12 cellular contexts compared by ENCODE assay signal in genomic region chr1:6420594-6421042, GRCh38. TPM values are rescaled to one million over a fixed set of nuclear protein-coding genes. Genes with fewer than 3 reads are reported as not detected.
A peak's percentile ranks its signal among the peaks of the same experiment; 100 is the strongest.
DNase-seq lines count a peak whose midpoint lies in the region; ATAC-seq and TF ChIP-seq lines count a peak whose summit lies in the region.
"Had no signal": no experiment of that assay in that cellular context is flagged by ENCODE, and none has a peak within 500 bp of the region (broad histone marks: within the 10 kb centered on the region; RNA-seq: fewer than 3 reads in every experiment).

No MANE protein-coding gene starts in this region.

- intact Hi-C loops in A673 (cut with micrococcal nuclease; ENCODE audit: unreplicated experiment): no loop called here
- intact Hi-C loops in IMR-90 (cut with micrococcal nuclease): no loop called here
- intact Hi-C loops in colonic mucosa (cut with DNase I): no loop called here
- intact Hi-C loops in lower lobe of right lung (cut with DNase I): no loop called here
- intact Hi-C loops in adrenal gland (cut with DNase I): no loop called here

- H2AK5ac ChIP-seq in IMR-90 (ENCODE audit: low read depth, low read length): no peak overlapping the region

- 2% methylated on average over 23 of the region's 35 CpGs; no CpG with 5 or more reads in 1 of the 2 experiments for WGBS in IMR-90 (ENCODE audit: extremely low coverage in 2 of 2, insufficient read length in 1 of 2), 2 experiments
- 12 to 40% (median 14%) methylated on average over 5 to 35 of the region's 35 CpGs for WGBS in adrenal gland, 4 donors

- dilution Hi-C loops in IMR-90 (cut with HindIII; ENCODE audit: low sequenced_read_pairs, unreplicated experiment): no loop called here

- BruUV-seq in A673 (replicated peaks; lab: Mats Ljungman, UMichigan) (no TSS peak), IMR-90 (replicated peaks; lab: Mats Ljungman, UMichigan) (no TSS peak)

- no peak overlapping the region for H4K91ac ChIP-seq in IMR-90 (ENCODE audit: insufficient read depth, low read depth, low read length)

- H3K23ac ChIP-seq in IMR-90 (ENCODE audit: low read depth, low read length): no peak overlapping the region

- H3K4me3 ChIP-seq in A673 (ENCODE audit: low read depth, low read length, poor library complexity, severe bottlenecking) (peak overlapping the region; percentile 21), IMR-90 (ENCODE audit: insufficient read depth, low read depth, low read length) (no peak overlapping the region), colonic mucosa (peak overlapping the region; percentile 50), lower lobe of right lung (peak overlapping the region; percentile 50), adrenal gland (no peak overlapping the region)
- H3K4me3 ChIP-seq: lung had no signal

- no peaks in the 10 kb centered on the region for H3K9me3 ChIP-seq in A673 (ENCODE audit: low read depth, low read length, poor library complexity, severe bottlenecking)
- no peaks in the 10 kb centered on the region for H3K9me3 ChIP-seq in IMR-90 (ENCODE audit: control insufficient read depth, insufficient read depth, low read length)
- no peaks in the 10 kb centered on the region for H3K9me3 ChIP-seq in colonic mucosa
- no peaks in the 10 kb centered on the region for H3K9me3 ChIP-seq in lower lobe of right lung
- no peaks in the 10 kb centered on the region for H3K9me3 ChIP-seq in adrenal gland (replicated peaks in 1 of 3)
- H3K9me3 ChIP-seq: BE2C had no signal

- H3K27ac ChIP-seq in A673 (ENCODE audit: low read depth, low read length, poor library complexity, severe bottlenecking): no peak overlapping the region
- no peak overlapping the region for H3K27ac ChIP-seq in IMR-90 (ENCODE audit: insufficient read depth, low read length)
- peak overlapping the region; percentile 37 for H3K27ac ChIP-seq in colonic mucosa
- no peak overlapping the region for H3K27ac ChIP-seq in lower lobe of right lung
- no peak overlapping the region for H3K27ac ChIP-seq in adrenal gland

- no peak overlapping the region for H4K5ac ChIP-seq in IMR-90 (ENCODE audit: low read depth, low read length)

- ATAC-seq in IMR-90 (ENCODE audit: low read depth): no peak
- no peak for ATAC-seq in lower lobe of right lung
- ATAC-seq: stimulated activated naive B cell treated with anti-CD40 and anti-IgM and Interleukin-4, amounts not matched to agents 10 μg/mL and 1 μg/mL and 100 μg/mL, for 72 hours had no signal

- H2BK15ac ChIP-seq in IMR-90 (ENCODE audit: low read depth, low read length): no peak overlapping the region

- no peak overlapping the region for H2BK5ac ChIP-seq in IMR-90 (ENCODE audit: low read depth, low read length, poor library complexity, severe bottlenecking)

- H3K9me1 ChIP-seq in IMR-90 (ENCODE audit: insufficient read depth, low read length): no peaks in the 10 kb centered on the region

- TF ChIP-seq CTCF in A673 (conservative IDR thresholded peaks at IDR 0.05; ENCODE audit: low read depth, low read length): no peak
- no peak for TF ChIP-seq CTCF in IMR-90 (conservative IDR thresholded peaks at IDR 0.05; ENCODE audit: low read depth, low read length)
- TF ChIP-seq CTCF in colonic mucosa (IDR thresholded peaks at IDR 0.05): no peak
- no peak for TF ChIP-seq CTCF in lower lobe of right lung (IDR thresholded peaks at IDR 0.05)
- TF ChIP-seq CTCF in adrenal gland (IDR thresholded peaks at IDR 0.05): no peak

- no peak overlapping the region for H3K18ac ChIP-seq in IMR-90 (ENCODE audit: low read depth, low read length)

- no peaks in the 10 kb centered on the region for H3K36me3 ChIP-seq in A673 (ENCODE audit: insufficient read depth, low read length, poor library complexity, severe bottlenecking)
- H3K36me3 ChIP-seq in IMR-90 (ENCODE audit: control insufficient read depth, insufficient read depth, low read length): no peaks in the 10 kb centered on the region
- no peaks in the 10 kb centered on the region for H3K36me3 ChIP-seq in colonic mucosa
- no peaks in the 10 kb centered on the region for H3K36me3 ChIP-seq in lower lobe of right lung
- H3K36me3 ChIP-seq in adrenal gland (replicated peaks in 1 of 2): no peaks in the 10 kb centered on the region
- H3K36me3 ChIP-seq: BE2C had no signal

- in situ Hi-C loops in IMR-90 (cut with MboI; ENCODE audit: low sequenced_read_pairs): no loop called here

- peak overlapping the region; percentile 14 for H2AFZ ChIP-seq in IMR-90 (replicated peaks; ENCODE audit: low read length, poor library complexity)

- no peak overlapping the region for H3K14ac ChIP-seq in IMR-90 (replicated peaks; ENCODE audit: low read depth, low read length)

- no peaks in the 10 kb centered on the region for H3K79me1 ChIP-seq in IMR-90 (ENCODE audit: low read depth in 1 of 2, low read length in 2 of 2)

- no peak overlapping the region for H3K4ac ChIP-seq in IMR-90 (ENCODE audit: low read depth, low read length)

- POLR2A ChIA-PET in A673 (lab: Charles Lee; ENCODE audit: low non-redundant PET): interaction anchor here (0.6 kb wide), 1 partner anchor 238 kb away, joined by 3 read pairs; no protein-coding TSS in a partner anchor
- POLR2A ChIA-PET in IMR-90 (lab: Charles Lee; ENCODE audit: unreplicated experiment): no interaction called here

- H3K56ac ChIP-seq in IMR-90 (ENCODE audit: extremely low read depth, insufficient read depth, low read length): no peak overlapping the region

- no peak for TF ChIP-seq POLR2A in IMR-90 (IDR thresholded peaks at IDR 0.05; ENCODE audit: low read depth, low read length)
- no peak for TF ChIP-seq POLR2A in adrenal gland (IDR thresholded peaks at IDR 0.05)

- no peak overlapping the region for H2BK120ac ChIP-seq in IMR-90 (ENCODE audit: low read depth, low read length)

- no peak overlapping the region for H3K4me2 ChIP-seq in IMR-90 (ENCODE audit: low read depth, low read length)

- H3K27me3 ChIP-seq in A673 (replicated peaks; ENCODE audit: insufficient read depth, low read depth, low read length, poor library complexity) (peaks cover 94% of the 10 kb centered on the region), IMR-90 (ENCODE audit: control insufficient read depth, insufficient read depth, low read length) (peaks cover 91% of the 10 kb centered on the region), colonic mucosa (peaks cover 48% of the 10 kb centered on the region), lower lobe of right lung (ENCODE audit: low read depth) (peaks cover 98% of the 10 kb centered on the region), adrenal gland (peaks cover 72% of the 10 kb centered on the region)

- H2BK20ac ChIP-seq in IMR-90 (ENCODE audit: low read depth, low read length): no peak overlapping the region

- H2AK9ac ChIP-seq in IMR-90 (replicated peaks; ENCODE audit: low read depth, low read length, poor library complexity): no peak overlapping the region

- no peak overlapping the region for H3K9ac ChIP-seq in IMR-90 (ENCODE audit: low read depth, low read length)
- peak overlapping the region in 1 of 2 donors; percentile 76 for H3K9ac ChIP-seq in colonic mucosa (ENCODE audit: low read depth in 2 of 2, low read length in 2 of 2)

- H4K8ac ChIP-seq in IMR-90 (ENCODE audit: low read depth in 2 of 2, low read length in 2 of 2): no peak overlapping the region

- DNase-seq in A673 (ENCODE audit: low spot score) (no peak), IMR-90 (no peak), colonic mucosa (peak; percentile 77), lower lobe of right lung (no peak), Kasumi-1 (lab: John Stamatoyannopoulos, UW) (no peak), adrenal gland (no peak)
- DNase-seq in stimulated activated CD4-positive, alpha-beta T cell treated with anti-CD3 and anti-CD28 coated beads, Interleukin-4, amount 100 ng/mL, for 1 hour: no peak
- DNase-seq in stimulated activated CD4-positive, alpha-beta T cell treated with anti-CD3 and anti-CD28 coated beads, Interleukin-2, amount 100 ng/mL, for 48 hours: no peak
- DNase-seq: BE2C; SIG-M5; stimulated activated naive B cell treated with anti-CD40 and anti-IgM and Interleukin-4, amounts not matched to agents 10 μg/mL and 1 μg/mL and 100 μg/mL, for 72 hours had no signal

- peaks cover 11% of the 10 kb centered on the region; the same call in 1 of the 2 replicates for H4K20me1 ChIP-seq in IMR-90 (ENCODE audit: insufficient read depth, low read length)

- no peak for TF ChIP-seq RAD21 in IMR-90 (IDR thresholded peaks at IDR 0.05; ENCODE audit: low read length)

- CTCF ChIA-PET in A673 (lab: Charles Lee): interaction anchor here (0.5 kb wide), 1 partner anchor 13 kb away, joined by 9 read pairs; no protein-coding TSS in a partner anchor
- CTCF ChIA-PET in IMR-90 (lab: Yijun Ruan, JAX): interaction anchor here (3.7 kb wide), 1 partner anchor 18 kb away, joined by 13 read pairs; no protein-coding TSS in a partner anchor

- H3K4me1 ChIP-seq in A673 (ENCODE audit: insufficient read depth, low read length, poor library complexity, severe bottlenecking) (peaks cover 12% of the 10 kb centered on the region), IMR-90 (ENCODE audit: control insufficient read depth, insufficient read depth, low read length) (no peaks in the 10 kb centered on the region; the same call in 1 of the 2 replicates), colonic mucosa (peaks cover 28% of the 10 kb centered on the region), lower lobe of right lung (peaks cover 52% of the 10 kb centered on the region), adrenal gland (replicated peaks in 1 of 2) (peaks cover 24 to 43% of the 10 kb centered on the region in 2 donors)
- H3K4me1 ChIP-seq: BE2C had no signal

RNA-seq across cellular contexts. Expression of gene HES2, which starts 0.9 kb away (rescaled TPM):
- total RNA-seq in A673 (2021) (not detected in 2 replicates), IMR-90 (2012; rRNA removed) (not detected in 2 replicates), colonic mucosa (10 to 100 TPM; 14.2 to 24.0 TPM), lower lobe of right lung (6.4 TPM), adrenal gland (under 1 TPM in 3 of 8 donors, not detected in 5; 0.07 to 0.18 (median 0.14) TPM)
- polyA plus RNA-seq in IMR-90 (2012; rRNA removed) (not detected in 2 replicates), adrenal gland (under 1 TPM in 2 of 3 donors, not detected in 1; 0.04 to 0.10 TPM)
- 0.01 TPM in 1 of 2 replicates, not detected in the other for polyA plus RNA-seq in IMR-90 (2012; cell fraction: cytosol; rRNA removed)
- polyA plus RNA-seq in IMR-90 (2012; cell fraction: nucleus; rRNA removed; ENCODE audit: low replicate concordance): 0.03 and 0.08 TPM in 2 replicates

RNA-seq across cellular contexts. Expression of gene ESPN, which starts 4.0 kb away (rescaled TPM):
- total RNA-seq in A673 (2021) (not detected in 2 replicates), IMR-90 (2012; rRNA removed) (under 0.01 TPM in 1 of 2 replicates, not detected in the other), colonic mucosa (10 to 100 TPM; 74.3 to 98.0 TPM), lower lobe of right lung (8.3 TPM), adrenal gland (10 to 100 TPM in 1 of 8 donors, 1 to 10 TPM in 7; 2.3 to 10.8 (median 6.1) TPM)
- polyA plus RNA-seq in IMR-90 (2012; rRNA removed) (0.02 and 0.03 TPM in 2 replicates), adrenal gland (1 to 10 TPM in 2 of 3 donors, under 1 TPM in 1; 0.16 to 9.8 (median 6.8) TPM)
- polyA plus RNA-seq in IMR-90 (2012; cell fraction: cytosol; rRNA removed): 0.02 and 0.07 TPM in 2 replicates
- 0.10 and 0.15 TPM in 2 replicates for polyA plus RNA-seq in IMR-90 (2012; cell fraction: nucleus; rRNA removed; ENCODE audit: low replicate concordance)

RNA-seq across cellular contexts. Expression of gene ACOT7, which starts 27.1 kb away (rescaled TPM):
- total RNA-seq in A673 (2021): 129 and 132 TPM in 2 replicates
- 48.9 and 51.6 TPM in 2 replicates for total RNA-seq in IMR-90 (2012; rRNA removed)
- polyA plus RNA-seq in IMR-90 (2012; rRNA removed): 242 and 271 TPM in 2 replicates
- 291 and 311 TPM in 2 replicates for polyA plus RNA-seq in IMR-90 (2012; cell fraction: cytosol; rRNA removed)
- 66.2 and 158 TPM in 2 replicates for polyA plus RNA-seq in IMR-90 (2012; cell fraction: nucleus; rRNA removed; ENCODE audit: low replicate concordance)
- total RNA-seq in colonic mucosa: 100 to 1,000 TPM in 1 of 2 donors, 10 to 100 TPM in 1; 48.7 to 125 TPM
- total RNA-seq in lower lobe of right lung: 28.5 TPM
- total RNA-seq in adrenal gland: 10 to 100 TPM in 7 of 8 donors, 1 to 10 TPM in 1; 8.4 to 29.4 (median 15.0) TPM
- 10 to 100 TPM; 11.3 to 26.6 (median 13.0) TPM for polyA plus RNA-seq in adrenal gland

RNA-seq across cellular contexts. Expression of gene TNFRSF25, which starts 45.4 kb away (rescaled TPM):
- total RNA-seq in A673 (2021) (0.97 and 1.5 TPM in 2 replicates), IMR-90 (2012; rRNA removed) (0.83 and 1.3 TPM in 2 replicates), colonic mucosa (10 to 100 TPM; 33.1 to 87.1 TPM), lower lobe of right lung (8.2 TPM), adrenal gland (10 to 100 TPM in 4 of 8 donors, 1 to 10 TPM in 4; 2.7 to 36.4 (median 9.7) TPM)
- polyA plus RNA-seq in IMR-90 (2012; rRNA removed) (11.2 and 14.5 TPM in 2 replicates), adrenal gland (100 to 1,000 TPM in 1 of 3 donors, 10 to 100 TPM in 1, 1 to 10 TPM in 1; 1.2 to 169 (median 63.8) TPM)
- 6.5 and 7.5 TPM in 2 replicates for polyA plus RNA-seq in IMR-90 (2012; cell fraction: cytosol; rRNA removed)
- 119 and 293 TPM in 2 replicates for polyA plus RNA-seq in IMR-90 (2012; cell fraction: nucleus; rRNA removed; ENCODE audit: low replicate concordance)

Comparison
In these comparisons a context has a peak if more than half of its experiments do, and no peak if none do; other contexts are left out.
1. H3K4me3 ChIP-seq: peak in A673 (single experiment), colonic mucosa (single experiment) and lower lobe of right lung (single experiment); none in IMR-90 (single experiment) and adrenal gland (0 of 4).